In the genomic region with DNA sequence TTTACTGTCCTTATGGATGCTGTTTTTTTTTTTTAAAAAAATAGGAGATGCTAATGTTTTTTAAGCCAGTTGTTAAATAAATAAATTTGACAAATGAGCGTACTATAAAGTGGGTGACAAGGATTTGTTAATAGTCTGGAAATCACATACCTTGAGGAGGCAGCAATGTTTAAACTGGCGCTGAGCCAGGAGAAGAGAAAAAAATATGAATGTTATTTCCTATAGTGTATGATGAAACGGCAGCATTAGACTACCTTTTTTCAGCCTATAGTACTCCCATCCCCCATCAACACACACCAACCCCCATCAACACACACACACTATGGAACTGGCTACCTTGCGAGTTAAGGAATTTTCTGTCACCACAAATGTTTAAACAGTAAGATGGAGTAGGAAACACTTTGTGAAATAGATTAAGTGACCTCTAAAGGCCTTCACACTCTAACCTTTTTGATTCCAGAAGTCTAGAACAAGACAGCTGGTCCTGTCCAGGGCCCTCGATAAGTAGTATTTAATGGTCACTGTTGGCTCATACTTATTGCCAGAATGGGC, we compare ENCODE assay signal across 14 cellular contexts.
"Had no signal": no experiment of that assay in that cellular context is flagged by ENCODE, and none has a peak within 500 bp of the region (broad histone marks: within the 10 kb centered on the region; RNA-seq: fewer than 3 reads in every experiment).

No MANE protein-coding gene starts in this region.

- H3K9me3 ChIP-seq: esophagus muscularis mucosa, heart right ventricle, sigmoid colon had no signal

- H3K4me1 Mint-ChIP-seq: nephron had no signal

- H3K36me3 ChIP-seq: esophagus muscularis mucosa, sigmoid colon had no signal

- H3K4me1 ChIP-seq: esophagus muscularis mucosa, sigmoid colon had no signal

- ATAC-seq: heart right ventricle; stimulated activated naive B cell treated with anti-CD40 and anti-IgM and Interleukin-4, amounts not matched to agents 10 μg/mL and 1 μg/mL and 100 μg/mL, for 72 hours; WTC11 had no signal

- H3K27ac Mint-ChIP-seq: activated CD4-positive, alpha-beta memory T cell treated with anti-CD3 and anti-CD28 coated beads for 36 hours; activated naive CD8-positive, alpha-beta T cell; nephron; stimulated activated naive B cell treated with anti-CD40 and anti-IgM and Interleukin-4, amounts not matched to agents 10 μg/mL and 1 μg/mL and 100 μg/mL, for 72 hours; WTC11 had no signal

- H3K27me3 Mint-ChIP-seq: activated CD4-positive, alpha-beta memory T cell treated with anti-CD3 and anti-CD28 coated beads for 36 hours; activated naive CD8-positive, alpha-beta T cell; stimulated activated naive B cell treated with anti-CD40 and anti-IgM and Interleukin-4, amounts not matched to agents 10 μg/mL and 1 μg/mL and 100 μg/mL, for 72 hours had no signal

- H3K27me3 ChIP-seq: esophagus muscularis mucosa, heart right ventricle, sigmoid colon had no signal

- H3K36me3 Mint-ChIP-seq: WTC11 had no signal

- H3K27ac ChIP-seq: coronary artery, esophagus muscularis mucosa, heart right ventricle, sigmoid colon had no signal

- H3K4me3 ChIP-seq: coronary artery, esophagus muscularis mucosa, heart right ventricle, sigmoid colon had no signal

- H3K9me3 Mint-ChIP-seq: activated CD4-positive, alpha-beta memory T cell treated with anti-CD3 and anti-CD28 coated beads for 36 hours; nephron; stimulated activated naive B cell treated with anti-CD40 and anti-IgM and Interleukin-4, amounts not matched to agents 10 μg/mL and 1 μg/mL and 100 μg/mL, for 72 hours; WTC11 had no signal

- DNase-seq: activated CD4-positive, alpha-beta memory T cell treated with anti-CD3 and anti-CD28 coated beads for 36 hours; activated CD4-positive, alpha-beta T cell treated with anti-CD3 and anti-CD28 coated beads for 4 hours; activated T-cell treated with anti-CD3 and anti-CD28 coated beads for 4 hours; amygdala; central memory CD4-positive, alpha-beta T cell; heart right ventricle; sigmoid colon; stimulated activated CD4-positive, alpha-beta T cell treated with anti-CD3 and anti-CD28 coated beads, Interleukin-4, amount 100 ng/mL, for 4 hours; stimulated activated naive B cell treated with anti-CD40 and anti-IgM and Interleukin-4, amounts not matched to agents 10 μg/mL and 1 μg/mL and 100 μg/mL, for 72 hours had no signal

- H3K4me3 Mint-ChIP-seq: activated CD4-positive, alpha-beta memory T cell treated with anti-CD3 and anti-CD28 coated beads for 36 hours; activated naive CD8-positive, alpha-beta T cell; nephron; stimulated activated naive B cell treated with anti-CD40 and anti-IgM and Interleukin-4, amounts not matched to agents 10 μg/mL and 1 μg/mL and 100 μg/mL, for 72 hours; WTC11 had no signal
